ENCODE assay signal across 1 cellular context in the genomic region with DNA sequence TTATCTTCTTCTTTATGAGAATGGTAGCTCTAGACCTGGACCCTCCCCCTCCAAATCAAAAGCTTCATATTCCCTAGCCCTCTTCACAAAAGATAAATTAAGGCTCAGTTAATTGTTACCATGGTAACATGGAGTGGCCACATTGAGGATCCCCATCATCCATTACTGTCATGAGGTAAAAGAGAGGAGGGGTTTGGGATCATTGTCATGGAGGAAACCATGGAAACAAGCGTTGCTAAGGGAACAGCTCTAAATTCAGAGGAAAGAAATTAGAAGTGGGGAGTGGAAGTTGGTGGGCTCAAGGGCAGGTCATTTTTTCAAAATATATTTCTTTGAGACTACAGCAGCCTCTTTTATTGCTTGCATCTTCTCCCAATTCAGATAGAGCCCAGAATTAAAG.
TF ChIP-seq lines count a peak whose summit lies in the region.

No MANE protein-coding gene starts in this region.

TF ChIP-seq in GM23338, 12 proteins besides CTCF, POLR2A, EP300 and RAD21 (continued from another document):
- TF ChIP-seq REST (IDR thresholded peaks at IDR 0.05; ENCODE audit: unreplicated experiment): no peak
- no peak for TF ChIP-seq NANOG (IDR thresholded peaks at IDR 0.05; ENCODE audit: borderline replicate concordance)
TF ChIP-seq in GM23338: peak in this region for 0.
